Comparison of ENCODE assay signal across 9 cellular contexts in the genomic region with DNA sequence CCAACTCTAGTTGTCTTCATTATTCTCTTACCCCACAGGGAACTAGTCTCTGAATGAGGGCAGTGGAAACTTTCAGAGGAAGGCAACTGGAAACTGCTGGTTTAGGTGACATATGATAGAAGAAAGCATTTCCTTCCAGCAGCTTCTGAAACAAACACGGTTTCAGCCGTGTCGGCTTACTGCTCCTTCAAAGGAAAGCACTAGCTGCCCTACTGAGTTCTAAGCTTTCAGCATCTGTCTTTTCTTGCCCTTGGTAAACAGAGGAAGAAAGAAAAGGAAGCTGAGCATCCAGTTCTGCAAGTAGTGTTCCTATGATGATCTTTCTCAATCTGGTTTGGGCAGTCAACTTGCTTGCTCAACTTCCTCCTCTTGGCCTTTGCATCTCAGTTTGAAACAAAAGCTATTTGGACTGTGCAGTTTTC.
DNase-seq lines count a peak whose midpoint lies in the region; ATAC-seq and TF ChIP-seq lines count a peak whose summit lies in the region.
"Had no signal": no experiment of that assay in that cellular context is flagged by ENCODE, and none has a peak within 500 bp of the region (broad histone marks: within the 10 kb centered on the region; RNA-seq: fewer than 3 reads in every experiment).

No MANE protein-coding gene starts in this region.

- H3K27ac Mint-ChIP-seq in stimulated activated memory B cell treated with anti-CD40 and anti-IgM and Interleukin-4, amounts not matched to agents 10 μg/mL and 1 μg/mL and 100 μg/mL, for 72 hours, result no peak overlapping the region
- H3K27ac Mint-ChIP-seq in HFFc6, result no peak overlapping the region

- H3K4me3 ChIP-seq in RWPE2 (ENCODE audit: severe bottlenecking) (no peak overlapping the region), epithelial cell of esophagus (ENCODE audit: low read length) (no peak overlapping the region)

- no peaks in the 10 kb centered on the region for H3K36me3 ChIP-seq in RWPE2 (ENCODE audit: low read depth)

- H3K36me3 Mint-ChIP-seq in stimulated activated memory B cell treated with anti-CD40 and anti-IgM and Interleukin-4, amounts not matched to agents 10 μg/mL and 1 μg/mL and 100 μg/mL, for 72 hours, result no peaks in the 10 kb centered on the region
- no peaks in the 10 kb centered on the region for H3K36me3 Mint-ChIP-seq in HFFc6 (ENCODE audit: low read depth)

- no peaks in the 10 kb centered on the region for H3K9me3 ChIP-seq in RWPE2 (ENCODE audit: severe bottlenecking)

- H3K27me3 ChIP-seq in RWPE2 (ENCODE audit: insufficient read depth, poor library complexity, severe bottlenecking), result no peaks in the 10 kb centered on the region

- no peak overlapping the region for H3K27ac ChIP-seq in RWPE2 (ENCODE audit: poor library complexity, severe bottlenecking)

- no peaks in the 10 kb centered on the region for H3K27me3 Mint-ChIP-seq in stimulated activated memory B cell treated with anti-CD40 and anti-IgM and Interleukin-4, amounts not matched to agents 10 μg/mL and 1 μg/mL and 100 μg/mL, for 72 hours
- peaks cover 12% of the 10 kb centered on the region for H3K27me3 Mint-ChIP-seq in HFFc6 (ENCODE audit: insufficient read depth)

- DNase-seq in RWPE2 (ENCODE audit: low spot score) (no peak), epithelial cell of esophagus (ENCODE audit: low read depth) (peak; percentile 90), NCI-H1436 (lab: John Stamatoyannopoulos, UW) (no peak), HFFc6 (no peak)
- DNase-seq: cerebellar nuclear complex, NCI-H1694 treated with DMSO at 0.1 percent for 48 hours had no signal

- TF ChIP-seq CTCF in RWPE2 (IDR thresholded peaks at IDR 0.05; ENCODE audit: poor library complexity, severe bottlenecking) (no peak), epithelial cell of esophagus (IDR thresholded peaks at IDR 0.05; ENCODE audit: insufficient read depth, low read depth, low read length, missing control alignments) (no peak), HFFc6 (IDR thresholded peaks at IDR 0.05) (no peak)

- peak; percentile 67 for ATAC-seq in HG02798 (IDR thresholded peaks at IDR 0.05; ENCODE audit: poor library complexity, unreplicated experiment)
- peak; percentile 15; the same call in 1 of the 3 replicates for ATAC-seq in RWPE2 (ENCODE audit: low read depth)
- ATAC-seq in stimulated activated memory B cell treated with anti-CD40 and anti-IgM and Interleukin-4, amounts not matched to agents 10 μg/mL and 1 μg/mL and 100 μg/mL, for 72 hours, result peak; percentile 62
- no peak for ATAC-seq in HG03432 (IDR thresholded peaks at IDR 0.05; ENCODE audit: unreplicated experiment)

- H3K9me3 Mint-ChIP-seq in stimulated activated memory B cell treated with anti-CD40 and anti-IgM and Interleukin-4, amounts not matched to agents 10 μg/mL and 1 μg/mL and 100 μg/mL, for 72 hours, result no peaks in the 10 kb centered on the region
- no peaks in the 10 kb centered on the region for H3K9me3 Mint-ChIP-seq in HFFc6

- no peak overlapping the region for H3K4me3 Mint-ChIP-seq in stimulated activated memory B cell treated with anti-CD40 and anti-IgM and Interleukin-4, amounts not matched to agents 10 μg/mL and 1 μg/mL and 100 μg/mL, for 72 hours
- H3K4me3 Mint-ChIP-seq in HFFc6, result no peak overlapping the region

- H3K4me1 ChIP-seq in RWPE2 (ENCODE audit: insufficient read depth, poor library complexity, severe bottlenecking), result peaks cover 4% of the 10 kb centered on the region

- peaks cover 12% of the 10 kb centered on the region for H3K4me1 Mint-ChIP-seq in stimulated activated memory B cell treated with anti-CD40 and anti-IgM and Interleukin-4, amounts not matched to agents 10 μg/mL and 1 μg/mL and 100 μg/mL, for 72 hours
- no peaks in the 10 kb centered on the region for H3K4me1 Mint-ChIP-seq in HFFc6 (ENCODE audit: low read depth)
